Comparison of ENCODE assay signal across 16 cellular contexts in the genomic region with DNA sequence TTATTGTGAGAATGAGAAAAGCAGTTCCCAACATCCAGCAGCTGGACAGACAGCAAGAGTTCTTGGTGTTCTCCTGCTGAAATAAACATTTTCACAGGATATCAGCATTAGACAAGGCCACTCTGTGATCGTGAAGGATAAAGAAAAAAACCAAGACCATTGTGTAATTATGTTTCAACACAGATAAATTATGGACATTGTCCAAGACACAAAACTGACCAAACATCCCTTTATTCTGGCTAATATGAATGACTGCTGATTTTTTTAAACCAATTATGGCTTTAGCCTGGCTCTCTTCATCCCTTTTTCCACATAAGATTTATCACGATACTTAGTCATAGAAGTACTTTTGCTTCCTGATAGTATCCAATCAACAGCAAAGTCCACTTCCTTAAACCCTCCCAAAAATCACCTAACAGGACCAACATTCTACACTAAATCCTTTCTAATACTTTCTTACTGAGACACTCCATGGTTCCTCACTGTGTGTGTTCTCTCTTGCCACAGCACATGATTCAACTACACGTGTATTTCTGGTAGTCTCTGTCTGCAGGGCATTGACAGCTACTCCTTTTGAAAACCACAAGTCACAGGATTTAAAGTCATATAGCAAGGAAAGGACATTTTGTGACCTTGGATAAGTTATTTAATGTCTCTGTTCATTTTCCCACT.
DNase-seq lines count a peak whose midpoint lies in the region; ATAC-seq and TF ChIP-seq lines count a peak whose summit lies in the region.
"Had no signal": no experiment of that assay in that cellular context is flagged by ENCODE, and none has a peak within 500 bp of the region (broad histone marks: within the 10 kb centered on the region; RNA-seq: fewer than 3 reads in every experiment).

No MANE protein-coding gene starts in this region.

- H3K27me3 ChIP-seq in esophagus squamous epithelium (no peaks in the 10 kb centered on the region), mesenchymal stem cell (ENCODE audit: control insufficient read depth in 1 of 2, insufficient read depth in 1 of 2, low read length in 2 of 2) (no peaks in the 10 kb centered on the region)

- TF ChIP-seq CTCF in AG09319 (IDR thresholded peaks at IDR 0.05; ENCODE audit: low read depth, low read length) (no peak), esophagus squamous epithelium (IDR thresholded peaks at IDR 0.05) (no peak), nephron progenitor cell (IDR thresholded peaks at IDR 0.05) (no peak)

- H3K36me3 Mint-ChIP-seq in nephron progenitor cell (ENCODE audit: low read depth): no peaks in the 10 kb centered on the region

- no peaks in the 10 kb centered on the region for H3K79me1 ChIP-seq in mesenchymal stem cell (replicated peaks; ENCODE audit: low read length, poor library complexity, severe bottlenecking)

- no peak overlapping the region for H2BK5ac ChIP-seq in mesenchymal stem cell (ENCODE audit: low read depth, low read length, poor library complexity, severe bottlenecking)

- H4K8ac ChIP-seq in mesenchymal stem cell (ENCODE audit: low read length): no peak overlapping the region

- H3K4me3 ChIP-seq in esophagus squamous epithelium (no peak overlapping the region), mesenchymal stem cell (ENCODE audit: insufficient read depth in 1 of 2, low read depth in 1 of 2, low read length in 2 of 2) (no peak overlapping the region)
- H3K4me3 ChIP-seq: lung, thoracic aorta had no signal

- H3K36me3 ChIP-seq in esophagus squamous epithelium (no peaks in the 10 kb centered on the region), mesenchymal stem cell (ENCODE audit: control insufficient read depth in 1 of 2, insufficient read depth in 2 of 2, low read depth in 1 of 2, low read length in 2 of 2) (no peaks in the 10 kb centered on the region)
- H3K36me3 ChIP-seq: thoracic aorta had no signal

- H2BK12ac ChIP-seq in mesenchymal stem cell (ENCODE audit: low read length in 2 of 2): no peak overlapping the region

- H3K4me3 Mint-ChIP-seq in nephron progenitor cell: no peak overlapping the region
- H3K4me3 Mint-ChIP-seq: activated CD4-positive, alpha-beta T cell treated with anti-CD3 and anti-CD28 coated beads for 36 hours had no signal

- H2AFZ ChIP-seq in mesenchymal stem cell (ENCODE audit: low read depth, low read length): no peak overlapping the region

- H2AK5ac ChIP-seq in mesenchymal stem cell (ENCODE audit: low read length, severe bottlenecking): peak overlapping the region; percentile 44

- DNase-seq in AG09319 (ENCODE audit: extremely low read depth, low read depth): peak; percentile 8
- DNase-seq in MV-4-11 (lab: John Stamatoyannopoulos, UW): peak; percentile 61
- DNase-seq in esophagus squamous epithelium (lab: John Stamatoyannopoulos, UW): no peak
- DNase-seq in mesenchymal stem cell: peak; percentile 50
- DNase-seq in nephron progenitor cell: no peak
- DNase-seq in NCI-H226: no peak
- DNase-seq in C1 segment of cervical spinal cord (lab: John Stamatoyannopoulos, UW): no peak
- DNase-seq: activated CD4-positive, alpha-beta T cell treated with anti-CD3 and anti-CD28 coated beads for 36 hours; activated T-cell treated with anti-CD3 and anti-CD28 coated beads, Interleukin-2, amount 50 U/mL, for 1 hour; amniotic stem cell; NCI-H1092; stimulated activated CD4-positive, alpha-beta T cell treated with anti-CD3 and anti-CD28 coated beads, Interleukin-12 subunit alpha, Interleukin-12 subunit beta, amount 100 ng/mL, for 4 hours; T-helper 1 cell had no signal

- peaks cover 7% of the 10 kb centered on the region for H3K9me3 Mint-ChIP-seq in nephron progenitor cell

- H3K9me3 ChIP-seq in esophagus squamous epithelium: no peaks in the 10 kb centered on the region
- H3K9me3 ChIP-seq in mesenchymal stem cell (ENCODE audit: control insufficient read depth, low read length): no peaks in the 10 kb centered on the region
- H3K9me3 ChIP-seq: thoracic aorta had no signal

- intact Hi-C loops in esophagus squamous epithelium (cut with DNase I): no loop called here

- H3K9ac ChIP-seq in mesenchymal stem cell (ENCODE audit: low read length): peak overlapping the region; percentile 24

- WGBS in esophagus squamous epithelium, 2 donors: 45 to 58% methylated on average over 3 of the region's 3 CpGs
- 74% methylated on average over 3 of the region's 3 CpGs for WGBS in mesenchymal stem cell

- no peak for ATAC-seq in HG03039 (IDR thresholded peaks at IDR 0.05; ENCODE audit: unreplicated experiment)
- ATAC-seq: activated CD4-positive, alpha-beta T cell treated with anti-CD3 and anti-CD28 coated beads for 36 hours had no signal

- no peak overlapping the region for H3K23ac ChIP-seq in mesenchymal stem cell (ENCODE audit: low read length in 2 of 2)

- H3K4me1 Mint-ChIP-seq in nephron progenitor cell: no peaks in the 10 kb centered on the region
- H3K4me1 Mint-ChIP-seq: activated CD4-positive, alpha-beta T cell treated with anti-CD3 and anti-CD28 coated beads for 36 hours had no signal

- H3K4me2 ChIP-seq in mesenchymal stem cell (ENCODE audit: low read length, poor library complexity, severe bottlenecking): no peak overlapping the region

- H3K4me1 ChIP-seq in esophagus squamous epithelium (peaks cover 0 to 28% (median 0%) of the 10 kb centered on the region in 3 donors), mesenchymal stem cell (ENCODE audit: control insufficient read depth, insufficient read depth, low read depth, low read length) (peaks cover 5% of the 10 kb centered on the region)

- no peak for TF ChIP-seq POLR2A in esophagus squamous epithelium (IDR thresholded peaks at IDR 0.05)

- no peak overlapping the region for H3K4ac ChIP-seq in mesenchymal stem cell (ENCODE audit: low read depth in 1 of 2, low read length in 2 of 2)

- H3K27ac ChIP-seq in esophagus squamous epithelium: peak overlapping the region in 3 of 4 donors; percentile 22 to 74 (median 62)
- H3K27ac ChIP-seq in mesenchymal stem cell (ENCODE audit: low read length, poor library complexity, severe bottlenecking): peak overlapping the region; percentile 12
- H3K27ac ChIP-seq: thoracic aorta had no signal

- H3K18ac ChIP-seq in mesenchymal stem cell (ENCODE audit: low read depth in 1 of 2, low read length in 2 of 2): no peak overlapping the region

- no peak overlapping the region for H2BK120ac ChIP-seq in mesenchymal stem cell (ENCODE audit: low read depth, low read length)

- H2BK15ac ChIP-seq in mesenchymal stem cell (ENCODE audit: low read depth, poor library complexity, severe bottlenecking): no peak overlapping the region

- H4K91ac ChIP-seq in mesenchymal stem cell (ENCODE audit: low read length): no peak overlapping the region

- no peaks in the 10 kb centered on the region for H3K27me3 Mint-ChIP-seq in nephron progenitor cell (ENCODE audit: low read depth, poor library complexity)
- H3K27me3 Mint-ChIP-seq: activated CD4-positive, alpha-beta T cell treated with anti-CD3 and anti-CD28 coated beads for 36 hours had no signal

- no peak overlapping the region for H3K14ac ChIP-seq in mesenchymal stem cell (ENCODE audit: low read length in 2 of 2)

- H3K27ac Mint-ChIP-seq in nephron progenitor cell: no peak overlapping the region
- H3K27ac Mint-ChIP-seq: activated CD4-positive, alpha-beta T cell treated with anti-CD3 and anti-CD28 coated beads for 36 hours had no signal

Comparison
In these comparisons a context has a peak if more than half of its experiments do, and no peak if none do; other contexts are left out.
1. DNase-seq: peak in AG09319 (single experiment), MV-4-11 (single experiment) and mesenchymal stem cell (single experiment); none in esophagus squamous epithelium (single experiment), nephron progenitor cell (single experiment), NCI-H226 (single experiment) and C1 segment of cervical spinal cord (0 of 14).